In genomic region chr9:134566936-134567335, GRCh38 we compare ENCODE assay signal across 18 cellular contexts.
DNase-seq lines count a peak whose midpoint lies in the region; ATAC-seq, FAIRE-seq and TF ChIP-seq lines count a peak whose summit lies in the region.
"Had no signal": no experiment of that assay in that cellular context is flagged by ENCODE, and none has a peak within 500 bp of the region (broad histone marks: within the 10 kb centered on the region; RNA-seq: fewer than 3 reads in every experiment).

No MANE protein-coding gene starts in this region.

- no peak for TF ChIP-seq CTCF in IMR-90 (conservative IDR thresholded peaks at IDR 0.05; ENCODE audit: low read depth, low read length)
- TF ChIP-seq CTCF in kidney (IDR thresholded peaks at IDR 0.05; ENCODE audit: borderline replicate concordance, extremely low read depth, insufficient read depth), result no peak
- no peak for TF ChIP-seq CTCF in sigmoid colon (IDR thresholded peaks at IDR 0.05)
- TF ChIP-seq CTCF in CD14-positive monocyte (IDR thresholded peaks at IDR 0.05), result no peak
- no peak for TF ChIP-seq CTCF in OCI-LY7 (conservative IDR thresholded peaks at IDR 0.05; ENCODE audit: low read length)

- no TSS peak for BruUV-seq in IMR-90 (replicated peaks; lab: Mats Ljungman, UMichigan)
- no TSS peak for BruUV-seq in OCI-LY7 (replicated peaks; lab: Mats Ljungman, UMichigan)

- no peak overlapping the region for H3K23ac ChIP-seq in IMR-90 (ENCODE audit: low read depth, low read length)

- H3K9me2 ChIP-seq in OCI-LY7 (ENCODE audit: insufficient read depth, low read length), result no peaks in the 10 kb centered on the region

- H3K56ac ChIP-seq in IMR-90 (ENCODE audit: extremely low read depth, insufficient read depth, low read length), result no peak overlapping the region

- H3K18ac ChIP-seq in IMR-90 (ENCODE audit: low read depth, low read length), result no peak overlapping the region

- WGBS in IMR-90 (ENCODE audit: extremely low coverage in 2 of 2, insufficient read length in 1 of 2), 2 experiments, result 100% methylated on average over 3 of the region's 5 CpGs; no CpG with 5 or more reads in 1 of the 2 experiments
- 86 to 94% methylated on average over 5 of the region's 5 CpGs for WGBS in sigmoid colon, 2 donors

- intact Hi-C loops in IMR-90 (cut with micrococcal nuclease), result loop anchor here (5.0 kb wide), 1 partner anchor 75 kb away; the partner anchor contains the start of gene COL5A1
- intact Hi-C loops in kidney (cut with DNase I), result no loop called here
- intact Hi-C loops in sigmoid colon (cut with DNase I), result no loop called here
- intact Hi-C loops in CD14-positive monocyte (cut with micrococcal nuclease), result no loop called here
- intact Hi-C loops in OCI-LY7 (cut with micrococcal nuclease; ENCODE audit: unreplicated experiment), result no loop called here

- TF ChIP-seq POLR2A in IMR-90 (IDR thresholded peaks at IDR 0.05; ENCODE audit: low read depth, low read length) (no peak), sigmoid colon (IDR thresholded peaks at IDR 0.05) (no peak)

- H3K9ac ChIP-seq in IMR-90 (ENCODE audit: low read depth, low read length) (no peak overlapping the region), kidney (ENCODE audit: low read length in 2 of 2) (no peak overlapping the region)
- H3K9ac ChIP-seq: BLaER1 treated with 17β-estradiol and CSF1 and Interleukin-3, amounts not matched to agents 10 nM and 100 nM had no signal

- H3K4me1 Mint-ChIP-seq in CD14-positive monocyte, result no peaks in the 10 kb centered on the region

- POLR2A ChIA-PET in IMR-90 (lab: Charles Lee; ENCODE audit: unreplicated experiment), result no interaction called here
- POLR2A ChIA-PET in OCI-LY7 (lab: Charles Lee), result interaction anchor here (0.7 kb wide), 1 partner anchor 480 kb away, joined by 4 read pairs; no protein-coding TSS in a partner anchor

- no peak overlapping the region for H2AK9ac ChIP-seq in IMR-90 (replicated peaks; ENCODE audit: low read depth, low read length, poor library complexity)

- H3K4ac ChIP-seq in IMR-90 (ENCODE audit: low read depth, low read length), result no peak overlapping the region; the same call in 1 of the 2 replicates

- no peaks in the 10 kb centered on the region for H3K79me1 ChIP-seq in IMR-90 (ENCODE audit: low read depth in 1 of 2, low read length in 2 of 2)

- H4K20me1 ChIP-seq in IMR-90 (ENCODE audit: insufficient read depth, low read length) (no peaks in the 10 kb centered on the region), OCI-LY7 (ENCODE audit: insufficient read depth, low read length) (no peaks in the 10 kb centered on the region)

- no peak for TF ChIP-seq EP300 in sigmoid colon (IDR thresholded peaks at IDR 0.05)

- H2AK5ac ChIP-seq in IMR-90 (ENCODE audit: low read depth, low read length), result peak overlapping the region; percentile 8; the same call in 1 of the 2 replicates

- H3K27me3 Mint-ChIP-seq in CD14-positive monocyte (ENCODE audit: low read depth in 3 of 3), result peaks cover 3 to 17% (median 5%) of the 10 kb centered on the region in 3 donors

- no peaks in the 10 kb centered on the region for H3K27me3 ChIP-seq in IMR-90 (ENCODE audit: control insufficient read depth, insufficient read depth, low read length)
- H3K27me3 ChIP-seq in sigmoid colon, result no peaks in the 10 kb centered on the region

- in situ Hi-C loops in IMR-90 (cut with MboI; ENCODE audit: low sequenced_read_pairs), result no loop called here

- peaks cover 14% of the 10 kb centered on the region for H3K4me1 ChIP-seq in IMR-90 (ENCODE audit: control insufficient read depth, insufficient read depth, low read length)
- no peaks in the 10 kb centered on the region for H3K4me1 ChIP-seq in kidney (ENCODE audit: control insufficient read depth in 1 of 2, insufficient read depth in 1 of 2, low read depth in 1 of 2, low read length in 2 of 2)
- no peaks in the 10 kb centered on the region for H3K4me1 ChIP-seq in sigmoid colon
- no peaks in the 10 kb centered on the region for H3K4me1 ChIP-seq in OCI-LY7 (ENCODE audit: insufficient read depth, low read length, poor library complexity, severe bottlenecking)

- no peak overlapping the region for H3K14ac ChIP-seq in IMR-90 (replicated peaks; ENCODE audit: low read depth, low read length)

- peak; percentile 7 for DNase-seq in activated CD4-positive, CD25-positive, alpha-beta regulatory T cell treated with anti-CD3 and anti-CD28 coated beads, Interleukin-2, amount 50 U/mL, for 72 hours
- DNase-seq in activated CD4-positive, CD25-positive, alpha-beta regulatory T cell (lab: John Stamatoyannopoulos, UW), result no peak
- DNase-seq in IMR-90, result no peak
- DNase-seq in kidney, result peak; percentile 25
- DNase-seq in sigmoid colon, result peak; percentile 17
- no peak for DNase-seq in CD14-positive monocyte (ENCODE audit: low spot score)
- no peak for DNase-seq in OCI-LY7 (ENCODE audit: low spot score)
- no peak for DNase-seq in stimulated activated CD4-positive, alpha-beta T cell treated with anti-CD3 and anti-CD28 coated beads, Interleukin-12 subunit alpha, Interleukin-12 subunit beta, amount 100 ng/mL, for 4 hours
- DNase-seq: 8988T, DMS 273 treated with DMSO at 0.1 percent for 48 hours, H7, MM.1S, NCI-H1105 treated with DMSO at 0.1 percent for 48 hours, NCI-H187, NCI-H446, NCI-H748 treated with DMSO at 0.1 percent for 48 hours had no signal

- H2BK120ac ChIP-seq in IMR-90 (ENCODE audit: low read depth, low read length), result no peak overlapping the region

- no peak for ATAC-seq in IMR-90 (ENCODE audit: low read depth)
- ATAC-seq: Panc1 had no signal

- dilution Hi-C loops in IMR-90 (cut with HindIII; ENCODE audit: low sequenced_read_pairs, unreplicated experiment), result no loop called here

- H3K79me2 ChIP-seq in OCI-LY7 (ENCODE audit: insufficient read depth, low read depth, low read length), result no peaks in the 10 kb centered on the region

- peaks cover 4 to 29% (median 13%) of the 10 kb centered on the region in 7 donors for H3K9me3 Mint-ChIP-seq in CD14-positive monocyte

- no peak overlapping the region for H3K27ac ChIP-seq in IMR-90 (ENCODE audit: insufficient read depth, low read length)
- H3K27ac ChIP-seq in kidney (ENCODE audit: low read depth in 2 of 2, low read length in 2 of 2), result no peak overlapping the region
- H3K27ac ChIP-seq in sigmoid colon, result no peak overlapping the region
- no peak overlapping the region for H3K27ac ChIP-seq in OCI-LY7 (ENCODE audit: low read depth, low read length, poor library complexity, severe bottlenecking)

- H2BK15ac ChIP-seq in IMR-90 (ENCODE audit: low read depth, low read length), result no peak overlapping the region

- H2AFZ ChIP-seq in IMR-90 (replicated peaks; ENCODE audit: low read length, poor library complexity) (no peak overlapping the region), OCI-LY7 (ENCODE audit: low read length) (no peak overlapping the region)

- no peak overlapping the region for H2BK5ac ChIP-seq in IMR-90 (ENCODE audit: low read depth, low read length, poor library complexity, severe bottlenecking)

- H4K8ac ChIP-seq in IMR-90 (ENCODE audit: low read depth in 2 of 2, low read length in 2 of 2), result no peak overlapping the region

- H3K36me3 ChIP-seq in IMR-90 (ENCODE audit: control insufficient read depth, insufficient read depth, low read length) (no peaks in the 10 kb centered on the region), kidney (ENCODE audit: control insufficient read depth in 1 of 2, insufficient read depth in 2 of 2, low read length in 2 of 2) (no peaks in the 10 kb centered on the region), sigmoid colon (no peaks in the 10 kb centered on the region), OCI-LY7 (ENCODE audit: insufficient read depth, low read length) (no peaks in the 10 kb centered on the region)
- H3K36me3 ChIP-seq: BLaER1 treated with 17β-estradiol and CSF1 and Interleukin-3, amounts not matched to agents 10 nM and 100 nM had no signal

- H3K4me3 ChIP-seq in IMR-90 (ENCODE audit: insufficient read depth, low read depth, low read length) (no peak overlapping the region), kidney (ENCODE audit: low read length in 2 of 2) (no peak overlapping the region), sigmoid colon (no peak overlapping the region), OCI-LY7 (ENCODE audit: low read depth, low read length, poor library complexity, severe bottlenecking) (no peak overlapping the region)
- H3K4me3 ChIP-seq: BLaER1 treated with 17β-estradiol and CSF1 and Interleukin-3, amounts not matched to agents 10 nM and 100 nM had no signal

- no peak overlapping the region for H3K4me2 ChIP-seq in IMR-90 (ENCODE audit: low read depth, low read length)
- no peak overlapping the region for H3K4me2 ChIP-seq in OCI-LY7 (ENCODE audit: low read length)

- H4K91ac ChIP-seq in IMR-90 (ENCODE audit: insufficient read depth, low read depth, low read length), result no peak overlapping the region

- H3K27ac Mint-ChIP-seq in CD14-positive monocyte, result no peak overlapping the region

- H2BK20ac ChIP-seq in IMR-90 (ENCODE audit: low read depth, low read length), result no peak overlapping the region

- H4K5ac ChIP-seq in IMR-90 (ENCODE audit: low read depth, low read length), result no peak overlapping the region

- no peaks in the 10 kb centered on the region for H3K36me3 Mint-ChIP-seq in CD14-positive monocyte

- H3K4me3 Mint-ChIP-seq in CD14-positive monocyte, result no peak overlapping the region

- H3K9me1 ChIP-seq in IMR-90 (ENCODE audit: insufficient read depth, low read length), result peaks cover 7% of the 10 kb centered on the region

- H3K9me3 ChIP-seq in IMR-90 (ENCODE audit: control insufficient read depth, insufficient read depth, low read length), result peaks cover 5% of the 10 kb centered on the region
- peaks cover 0 to 7% of the 10 kb centered on the region in 2 donors for H3K9me3 ChIP-seq in kidney (ENCODE audit: control insufficient read depth in 1 of 2, low read length in 2 of 2)
- H3K9me3 ChIP-seq in sigmoid colon, result peaks cover 0 to 5% (median 1%) of the 10 kb centered on the region in 4 donors
- no peaks in the 10 kb centered on the region for H3K9me3 ChIP-seq in OCI-LY7 (ENCODE audit: low read length)

- no peak for TF ChIP-seq RAD21 in IMR-90 (IDR thresholded peaks at IDR 0.05; ENCODE audit: low read length)

- CTCF ChIA-PET in IMR-90 (lab: Yijun Ruan, JAX) (no interaction called here), OCI-LY7 (lab: Charles Lee; ENCODE audit: unreplicated experiment) (no interaction called here)

- FAIRE-seq in kidney (lab: Jason Lieb, UNC), result no peak

TF ChIP-seq in IMR-90, 13 proteins besides CTCF, POLR2A, EP300 and RAD21 (continues in another document):
- TF ChIP-seq MXI1 (IDR thresholded peaks at IDR 0.05; ENCODE audit: borderline replicate concordance, low read depth, low read length), result no peak
- no peak for TF ChIP-seq ELK1 (IDR thresholded peaks at IDR 0.05; ENCODE audit: borderline replicate concordance, low read depth, low read length)
- TF ChIP-seq SMC3 (IDR thresholded peaks at IDR 0.05; ENCODE audit: low read depth, low read length), result no peak
- TF ChIP-seq RCOR1 (IDR thresholded peaks at IDR 0.05; ENCODE audit: insufficient replicate concordance, low read length), result no peak

Comparison
In these comparisons a context has a peak if more than half of its experiments do, and no peak if none do; other contexts are left out.
1. DNase-seq: peak in activated CD4-positive, CD25-positive, alpha-beta regulatory T cell treated with anti-CD3 and anti-CD28 coated beads, Interleukin-2, amount 50 U/mL, for 72 hours (single experiment), kidney (single experiment) and sigmoid colon (single experiment); none in activated CD4-positive, CD25-positive, alpha-beta regulatory T cell (0 of 4), IMR-90 (single experiment), CD14-positive monocyte (single experiment), OCI-LY7 (single experiment) and stimulated activated CD4-positive, alpha-beta T cell treated with anti-CD3 and anti-CD28 coated beads, Interleukin-12 subunit alpha, Interleukin-12 subunit beta, amount 100 ng/mL, for 4 hours (single experiment).